In genomic region chr11:33864479-33864878, GRCh38 we compare ENCODE assay signal across 26 cellular contexts. TPM values are rescaled to one million over a fixed set of nuclear protein-coding genes. Genes with fewer than 3 reads are reported as not detected.
"Had no signal": no experiment of that assay in that cellular context is flagged by ENCODE, and none has a peak within 500 bp of the region (broad histone marks: within the 10 kb centered on the region; RNA-seq: fewer than 3 reads in every experiment).

No MANE protein-coding gene starts in this region.

- H3K4me3 Mint-ChIP-seq: activated B cell treated with CpG ODN at 0.5 μM for 24 hours; activated CD4-positive, alpha-beta T cell treated with anti-CD3 and anti-CD28 coated beads, Interleukin-2, amount 10 ng/mL, durations not matched to agents 24 days and 14 days; activated CD8-positive, alpha-beta memory T cell treated with anti-CD3 and anti-CD28 coated beads, Interleukin-2, amount 10 ng/mL, durations not matched to agents 7 days and 5 days; activated naive CD8-positive, alpha-beta T cell treated with anti-CD3 and anti-CD28 coated beads, Interleukin-2, amount 50 U/mL, for 24 hours; activated T-cell treated with anti-CD3 and anti-CD28 coated beads, Interleukin-2, amount 50 U/mL, for 4 hours; central memory CD8-positive, alpha-beta T cell; T-helper 1 cell treated with Interleukin-12 subunit alpha and Interleukin-12 subunit beta and Interleukin-4 antibody, amounts not matched to agents 30 μg/mL and 1 μg/mL, for 36 hours had no signal

- ATAC-seq: activated CD8-positive, alpha-beta memory T cell treated with anti-CD3 and anti-CD28 coated beads, Interleukin-2, amount 10 ng/mL, durations not matched to agents 7 days and 5 days; activated naive CD4-positive, alpha-beta T cell treated with anti-CD3 and anti-CD28 coated beads, Interleukin-2, amount 50 U/mL, for 72 hours; activated naive CD8-positive, alpha-beta T cell treated with anti-CD3 and anti-CD28 coated beads, Interleukin-2, amount 50 U/mL, for 24 hours; activated T-cell treated with anti-CD3 and anti-CD28 coated beads, Interleukin-2, amount 50 U/mL, for 4 hours; body of pancreas had no signal

- H3K27ac Mint-ChIP-seq: activated B cell treated with CpG ODN at 0.5 μM for 24 hours; activated CD4-positive, alpha-beta T cell treated with anti-CD3 and anti-CD28 coated beads, Interleukin-2, amount 10 ng/mL, durations not matched to agents 24 days and 14 days; activated CD8-positive, alpha-beta memory T cell treated with anti-CD3 and anti-CD28 coated beads, Interleukin-2, amount 10 ng/mL, durations not matched to agents 7 days and 5 days; activated naive CD4-positive, alpha-beta T cell treated with anti-CD3 and anti-CD28 coated beads, Interleukin-2, amount 50 U/mL, for 72 hours; activated naive CD8-positive, alpha-beta T cell treated with anti-CD3 and anti-CD28 coated beads, Interleukin-2, amount 50 U/mL, for 24 hours; T-helper 1 cell treated with Interleukin-12 subunit alpha and Interleukin-12 subunit beta and Interleukin-4 antibody, amounts not matched to agents 30 μg/mL and 1 μg/mL, for 36 hours had no signal

- H3K4me3 ChIP-seq: ascending aorta, body of pancreas, Peyer's patch had no signal

- H3K9me3 Mint-ChIP-seq: activated B cell treated with CpG ODN at 0.5 μM for 24 hours; activated CD4-positive, alpha-beta T cell treated with anti-CD3 and anti-CD28 coated beads, Interleukin-2, amount 10 ng/mL, durations not matched to agents 24 days and 14 days; activated naive CD4-positive, alpha-beta T cell treated with anti-CD3 and anti-CD28 coated beads, Interleukin-2, amount 50 U/mL, for 72 hours; activated naive CD8-positive, alpha-beta T cell treated with anti-CD3 and anti-CD28 coated beads, Interleukin-2, amount 50 U/mL, for 24 hours; activated T-cell treated with anti-CD3 and anti-CD28 coated beads, Interleukin-2, amount 50 U/mL, for 4 hours; central memory CD8-positive, alpha-beta T cell; T-helper 1 cell treated with Interleukin-12 subunit alpha and Interleukin-12 subunit beta and Interleukin-4 antibody, amounts not matched to agents 30 μg/mL and 1 μg/mL, for 36 hours had no signal

- H3K36me3 ChIP-seq: ascending aorta, Peyer's patch had no signal

- DNase-seq: activated B cell treated with CpG ODN at 0.5 μM for 24 hours; activated CD4-positive, alpha-beta T cell treated with anti-CD3 and anti-CD28 coated beads for 1 hour; activated CD4-positive, alpha-beta T cell treated with anti-CD3 and anti-CD28 coated beads, Interleukin-2, amount 10 ng/mL, durations not matched to agents 24 days and 14 days; activated CD4-positive, alpha-beta T cell treated with anti-CD3 and anti-CD28 coated beads, Interleukin-2, amount 50 U/mL, for 48 hours; activated CD8-positive, alpha-beta memory T cell treated with anti-CD3 and anti-CD28 coated beads, Interleukin-2, amount 10 ng/mL, durations not matched to agents 7 days and 5 days; activated effector memory CD4-positive, alpha-beta T cell treated with anti-CD3 and anti-CD28 coated beads, Interleukin-2, amount 50 U/mL, for 16 hours; activated naive CD4-positive, alpha-beta T cell treated with Interleukin-2 at 50 U/mL for 16 hours; activated naive CD8-positive, alpha-beta T cell treated with anti-CD3 and anti-CD28 coated beads, Interleukin-2, amount 50 U/mL, for 24 hours; activated T-cell treated with anti-CD3 and anti-CD28 coated beads, Interleukin-2, amount 50 U/mL, for 4 hours; amniotic stem cell; body of pancreas; MM.1S; NCI-H1105; NCI-H1436; NCI-H1694 treated with DMSO at 0.1 percent for 48 hours; NCI-H2029 treated with DMSO at 0.1 percent for 48 hours; NCI-H345; NCI-H510A treated with DMSO at 0.1 percent for 48 hours; NCI-H69; Peyer's patch; SHP77 treated with DMSO at 0.1 percent for 48 hours had no signal

- H3K27me3 Mint-ChIP-seq: activated B cell treated with CpG ODN at 0.5 μM for 24 hours had no signal

- H3K9me3 ChIP-seq: ascending aorta, body of pancreas, Peyer's patch had no signal

- H3K36me3 Mint-ChIP-seq: activated CD8-positive, alpha-beta memory T cell treated with anti-CD3 and anti-CD28 coated beads, Interleukin-2, amount 10 ng/mL, durations not matched to agents 7 days and 5 days; activated naive CD4-positive, alpha-beta T cell treated with anti-CD3 and anti-CD28 coated beads, Interleukin-2, amount 50 U/mL, for 72 hours had no signal

- H3K4me1 Mint-ChIP-seq: activated CD4-positive, alpha-beta T cell treated with anti-CD3 and anti-CD28 coated beads, Interleukin-2, amount 10 ng/mL, durations not matched to agents 24 days and 14 days; central memory CD8-positive, alpha-beta T cell had no signal

- H3K27me3 ChIP-seq: ascending aorta, body of pancreas had no signal

- H3K27ac ChIP-seq: ascending aorta, body of pancreas, Peyer's patch had no signal

RNA-seq across cellular contexts. Expression of gene LMO2, which starts 27.4 kb away (rescaled TPM):
- total RNA-seq: activated CD4-positive, alpha-beta T cell treated with anti-CD3 and anti-CD28 coated beads, Interleukin-2, amount 10 ng/mL, durations not matched to agents 24 days and 14 days; activated CD8-positive, alpha-beta memory T cell treated with anti-CD3 and anti-CD28 coated beads, Interleukin-2, amount 10 ng/mL, durations not matched to agents 7 days and 5 days; activated naive CD4-positive, alpha-beta T cell treated with anti-CD3 and anti-CD28 coated beads, Interleukin-2, amount 50 U/mL, for 72 hours; SK-MEL-5 had no signal
